ENCODE assay signal across 3 cellular contexts in genomic region chr15:80016506-80016905, GRCh38. TPM values are rescaled to one million over a fixed set of nuclear protein-coding genes. Genes with fewer than 3 reads are reported as not detected.
"Had no signal": no experiment of that assay in that cellular context is flagged by ENCODE, and none has a peak within 500 bp of the region (broad histone marks: within the 10 kb centered on the region; RNA-seq: fewer than 3 reads in every experiment).

No MANE protein-coding gene starts in this region.

RNA-seq across cellular contexts. Expression of gene BCL2A1, which starts 45.5 kb away (rescaled TPM):
- total RNA-seq: GM23248, H4, H7 had no signal
